12 cellular contexts compared by ENCODE assay signal in the genomic region with DNA sequence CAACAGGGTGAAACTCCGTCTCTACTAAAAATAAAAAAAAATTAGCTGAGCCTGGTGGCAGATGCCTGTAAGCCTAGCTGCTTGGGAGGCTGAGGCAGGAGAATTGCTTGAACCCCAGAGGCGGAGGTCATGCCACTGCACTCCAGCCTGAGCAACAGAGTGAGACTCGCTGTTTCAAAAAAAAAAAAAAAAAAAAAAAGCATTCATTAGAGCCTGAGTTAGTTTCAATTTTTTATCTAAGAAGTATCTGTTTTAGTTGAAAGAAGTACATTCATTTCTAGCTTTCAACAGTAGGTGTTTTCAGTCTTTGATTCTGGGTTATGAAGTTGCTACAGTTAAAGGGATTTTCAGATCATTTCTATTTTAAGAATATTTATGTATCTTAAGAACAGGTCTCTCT. TPM values are rescaled to one million over a fixed set of nuclear protein-coding genes. Genes with fewer than 3 reads are reported as not detected.
DNase-seq lines count a peak whose midpoint lies in the region; ATAC-seq, FAIRE-seq and TF ChIP-seq lines count a peak whose summit lies in the region.
"Had no signal": no experiment of that assay in that cellular context is flagged by ENCODE, and none has a peak within 500 bp of the region (broad histone marks: within the 10 kb centered on the region; RNA-seq: fewer than 3 reads in every experiment).

No MANE protein-coding gene starts in this region.

- no peak for FAIRE-seq in GM12892 (lab: Jason Lieb, UNC)
- FAIRE-seq: colon had no signal

- TF ChIP-seq POLR2A in GM12892 (IDR thresholded peaks at IDR 0.05; ENCODE audit: low read depth, low read length) = no peak

- peak; percentile 35 for DNase-seq in stimulated activated CD4-positive, alpha-beta T cell treated with anti-CD3 and anti-CD28 coated beads, Interleukin-15, amount 100 ng/mL, for 24 hours
- no peak for DNase-seq in stimulated activated CD4-positive, alpha-beta T cell treated with anti-CD3 and anti-CD28 coated beads, Interleukin-4, amount 100 ng/mL, for 4 hours
- DNase-seq in NCI-H1436 (lab: John Stamatoyannopoulos, UW) = no peak
- no peak for DNase-seq in putamen (ENCODE audit: low spot score)
- DNase-seq in GM12892 (ENCODE audit: insufficient read length) = no peak
- no peak for DNase-seq in sciatic nerve (ENCODE audit: low spot score)
- DNase-seq: NCI-H774, SW 1271 had no signal

- ATAC-seq in GM21825 (IDR thresholded peaks at IDR 0.05; ENCODE audit: unreplicated experiment) (peak; percentile 48), HG03439 (IDR thresholded peaks at IDR 0.05; ENCODE audit: unreplicated experiment) (peak; percentile 80), sciatic nerve (no peak)
- ATAC-seq: HCT116 had no signal

- intact Hi-C loops in sciatic nerve (cut with DNase I) = no loop called here

RNA-seq across cellular contexts. Expression of a gene that starts 42.2 kb away (rescaled TPM):
- 32.4 TPM for polyA plus RNA-seq in GM12892 (2012; ENCODE audit: missing spikeins)
- 96.2 TPM for total RNA-seq in sciatic nerve
